ENCODE assay signal across 24 cellular contexts in the genomic region with DNA sequence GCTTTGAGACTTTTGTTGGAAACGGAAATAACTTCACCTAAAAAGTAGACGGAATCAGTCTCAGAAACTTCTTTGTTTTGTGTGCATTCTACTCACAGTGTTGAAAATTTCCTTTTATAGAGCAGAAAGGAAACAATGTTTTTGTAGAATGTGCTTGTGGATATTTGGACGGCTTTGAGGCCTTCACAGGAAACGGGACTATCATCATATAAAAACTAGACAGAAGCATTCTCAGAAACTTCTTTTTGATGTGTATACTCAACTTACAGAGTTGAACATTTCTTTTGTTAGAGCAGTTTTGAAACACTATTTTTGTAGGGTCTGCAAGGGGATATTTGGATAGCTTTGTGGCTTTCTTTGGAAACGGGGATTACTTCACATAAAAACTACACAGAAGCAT.
"Had no signal": no experiment of that assay in that cellular context is flagged by ENCODE, and none has a peak within 500 bp of the region (broad histone marks: within the 10 kb centered on the region; RNA-seq: fewer than 3 reads in every experiment).

No MANE protein-coding gene starts in this region.

- DNase-seq: activated CD4-positive, alpha-beta T cell treated with anti-CD3 and anti-CD28 coated beads for 48 hours; activated CD4-positive, alpha-beta T cell treated with anti-CD3 and anti-CD28 coated beads, Interleukin-2, amount 50 U/mL, for 48 hours; activated CD8-positive, alpha-beta memory T cell treated with anti-CD3 and anti-CD28 coated beads, Interleukin-2, amount 50 U/mL, for 48 hours; activated effector memory CD4-positive, alpha-beta T cell treated with anti-CD3 and anti-CD28 coated beads, Interleukin-2, amount 50 U/mL, for 16 hours; activated T-cell treated with anti-CD3 and anti-CD28 coated beads, Interleukin-2, amount 50 U/mL, for 24 hours; amygdala; cortex of kidney; MM.1S; NCI-H1105; NCI-H1436; NCI-H1694 treated with DMSO at 0.1 percent for 48 hours; NCI-H2029 treated with DMSO at 0.1 percent for 48 hours; NCI-H510A treated with DMSO at 0.1 percent for 48 hours; NCI-H69; NK-92 treated with Interleukin-12 subunit alpha and Interleukin-12 subunit beta, amount 100 ng/mL, for 24 hours; OCI-M1; RPMI8226; SJCRH30; SK-N-SH had no signal

- H3K4me1 Mint-ChIP-seq: brain; central memory CD8-positive, alpha-beta T cell had no signal

- H3K4me3 Mint-ChIP-seq: activated T-cell treated with anti-CD3 and anti-CD28 coated beads, Interleukin-2, amount 50 U/mL, for 24 hours; brain; central memory CD8-positive, alpha-beta T cell had no signal

- H3K27ac ChIP-seq: SJCRH30 had no signal

- H3K27me3 Mint-ChIP-seq: activated T-cell treated with anti-CD3 and anti-CD28 coated beads, Interleukin-2, amount 50 U/mL, for 24 hours; brain; central memory CD8-positive, alpha-beta T cell had no signal

- H3K9me3 ChIP-seq: SK-N-SH had no signal

- H3K36me3 ChIP-seq: SJCRH30 had no signal

- H3K9me3 Mint-ChIP-seq: central memory CD8-positive, alpha-beta T cell had no signal

- H3K4me1 ChIP-seq: SJCRH30 had no signal

- H3K4me3 ChIP-seq: SJCRH30 had no signal

- H3K27me3 ChIP-seq: SJCRH30 had no signal

- H3K27ac Mint-ChIP-seq: activated T-cell treated with anti-CD3 and anti-CD28 coated beads, Interleukin-2, amount 50 U/mL, for 24 hours; brain had no signal

- ATAC-seq: activated CD4-positive, CD25-positive, alpha-beta regulatory T cell treated with anti-CD3 and anti-CD28 coated beads, Interleukin-2, amount 50 U/mL, for 24 hours; Panc1; Right ventricle myocardium inferior had no signal

- H3K36me3 Mint-ChIP-seq: brain had no signal
